ENCODE assay signal across 24 cellular contexts in genomic region chr2:118278046-118278445, GRCh38.
"Had no signal": no experiment of that assay in that cellular context is flagged by ENCODE, and none has a peak within 500 bp of the region (broad histone marks: within the 10 kb centered on the region; RNA-seq: fewer than 3 reads in every experiment).

No MANE protein-coding gene starts in this region.

- FAIRE-seq: endothelial cell of umbilical vein had no signal

- H3K27ac Mint-ChIP-seq: activated B cell treated with CpG ODN at 0.5 μM for 24 hours; activated CD4-positive, alpha-beta T cell treated with anti-CD3 and anti-CD28 coated beads for 36 hours; activated naive CD4-positive, alpha-beta T cell treated with anti-CD3 and anti-CD28 coated beads, Interleukin-2, amount 50 U/mL, for 72 hours; activated T-cell treated with anti-CD3 and anti-CD28 coated beads, Interleukin-2, amount 50 U/mL, for 24 hours; activated T-helper 17 cell treated with anti-CD3 and anti-CD28 coated beads, Interleukin-2, amount 50 U/mL, for 72 hours; brain; immature natural killer cell; natural killer cell had no signal

- H3K27ac ChIP-seq: esophagus squamous epithelium, left lung, tibial artery had no signal

- H3K9me3 ChIP-seq: esophagus squamous epithelium, left lung, tibial artery had no signal

- H3K4me1 ChIP-seq: esophagus squamous epithelium, left lung, tibial artery had no signal

- H3K4me3 ChIP-seq: esophagus squamous epithelium, left lung, tibial artery had no signal

- H3K36me3 Mint-ChIP-seq: activated naive CD4-positive, alpha-beta T cell treated with anti-CD3 and anti-CD28 coated beads, Interleukin-2, amount 50 U/mL, for 72 hours; brain; immature natural killer cell; natural killer cell had no signal

- H3K4me1 Mint-ChIP-seq: activated B cell treated with CpG ODN at 0.5 μM for 24 hours; activated CD4-positive, alpha-beta T cell treated with anti-CD3 and anti-CD28 coated beads for 36 hours; brain; immature natural killer cell; stimulated activated naive CD8-positive, alpha-beta T cell treated with anti-CD3 and anti-CD28 coated beads, Interleukin-15, amount 100 ng/mL, for 72 hours had no signal

- H3K4me3 Mint-ChIP-seq: activated B cell treated with CpG ODN at 0.5 μM for 24 hours; activated CD4-positive, alpha-beta T cell treated with anti-CD3 and anti-CD28 coated beads for 36 hours; activated T-cell treated with anti-CD3 and anti-CD28 coated beads, Interleukin-2, amount 50 U/mL, for 24 hours; activated T-helper 17 cell treated with anti-CD3 and anti-CD28 coated beads, Interleukin-2, amount 50 U/mL, for 72 hours; brain; immature natural killer cell; natural killer cell; stimulated activated naive CD8-positive, alpha-beta T cell treated with anti-CD3 and anti-CD28 coated beads, Interleukin-15, amount 100 ng/mL, for 72 hours had no signal

- H3K36me3 ChIP-seq: esophagus squamous epithelium, left lung, tibial artery had no signal

- DNase-seq: activated B cell treated with CpG ODN at 0.5 μM for 24 hours; activated CD4-positive, alpha-beta T cell treated with anti-CD3 and anti-CD28 coated beads for 36 hours; activated CD4-positive, alpha-beta T cell treated with anti-CD3 and anti-CD28 coated beads, Interleukin-2, amount 50 U/mL, for 4 hours; activated CD8-positive, alpha-beta memory T cell treated with anti-CD3 and anti-CD28 coated beads for 24 hours; activated CD8-positive, alpha-beta memory T cell treated with anti-CD3 and anti-CD28 coated beads, Interleukin-2, amount 50 U/mL, for 4 hours; activated T-cell treated with anti-CD3 and anti-CD28 coated beads, Interleukin-2, amount 50 U/mL, for 24 hours; aorta; dermis blood vessel endothelial cell; effector CD8-positive, alpha-beta T cell; esophagus squamous epithelium; immature natural killer cell; kidney glomerular epithelial cell; left lung; midbrain; natural killer cell; retina; stimulated activated CD4-positive, alpha-beta T cell treated with anti-CD3 and anti-CD28 coated beads, Interleukin-4, amount 100 ng/mL, for 24 hours; stimulated activated naive CD8-positive, alpha-beta T cell treated with anti-CD3 and anti-CD28 coated beads, Interleukin-15, amount 100 ng/mL, for 72 hours; T1000; tibial artery had no signal

- ATAC-seq: activated CD4-positive, alpha-beta T cell treated with anti-CD3 and anti-CD28 coated beads for 36 hours; activated naive CD4-positive, alpha-beta T cell treated with anti-CD3 and anti-CD28 coated beads, Interleukin-2, amount 50 U/mL, for 72 hours; activated T-helper 17 cell treated with anti-CD3 and anti-CD28 coated beads, Interleukin-2, amount 50 U/mL, for 72 hours; left lung; natural killer cell; stimulated activated naive CD8-positive, alpha-beta T cell treated with anti-CD3 and anti-CD28 coated beads, Interleukin-15, amount 100 ng/mL, for 72 hours had no signal
